8 cellular contexts compared by ENCODE assay signal in the genomic region with DNA sequence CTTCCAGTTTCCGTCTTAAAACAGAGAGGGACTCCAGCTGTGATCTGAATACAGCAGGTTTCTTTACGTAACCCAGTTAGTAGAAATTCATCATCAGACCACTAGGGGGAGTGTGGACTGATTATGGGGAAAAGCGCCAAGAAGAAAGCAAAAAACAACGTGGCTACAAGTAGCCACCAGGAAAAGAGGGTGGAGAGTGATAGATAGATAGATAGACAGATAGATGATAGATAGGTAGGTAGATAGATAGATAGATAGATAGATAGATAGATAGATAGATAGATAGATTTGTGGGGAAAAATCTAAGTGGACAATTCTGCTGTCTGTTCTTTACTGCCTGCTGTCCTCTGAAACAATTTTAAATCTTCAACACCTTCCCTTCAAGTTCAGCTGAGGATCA. TPM values are rescaled to one million over a fixed set of nuclear protein-coding genes. Genes with fewer than 3 reads are reported as not detected.
DNase-seq lines count a peak whose midpoint lies in the region; ATAC-seq and TF ChIP-seq lines count a peak whose summit lies in the region.

No MANE protein-coding gene starts in this region.

- H3K27ac ChIP-seq in HEK293 (ENCODE audit: extremely low read depth, low read depth, low read length) (no peak overlapping the region), neural cell (ENCODE audit: low read length) (no peak overlapping the region)

- no peaks in the 10 kb centered on the region for H3F3A ChIP-seq in neural cell (ENCODE audit: insufficient read depth, low read length, poor library complexity, severe bottlenecking)

- no peaks in the 10 kb centered on the region for H3K27me3 ChIP-seq in neural cell (ENCODE audit: insufficient read depth, low read depth, low read length)

- H3K79me2 ChIP-seq in neural cell (replicated peaks; ENCODE audit: insufficient read depth, low read length): no peaks in the 10 kb centered on the region

- no peaks in the 10 kb centered on the region for H3K9me3 ChIP-seq in HEK293 (ENCODE audit: control insufficient read depth, insufficient read depth, low read depth, low read length)
- H3K9me3 ChIP-seq in T-helper 17 cell (ENCODE audit: control insufficient read depth, low read length, poor library complexity, severe bottlenecking): no peaks in the 10 kb centered on the region
- no peaks in the 10 kb centered on the region for H3K9me3 ChIP-seq in neural cell (ENCODE audit: low read length)

- CTCF ChIA-PET in activated CD4-positive, alpha-beta T cell treated with anti-CD3 and anti-CD28 coated beads, Interleukin-2, amount 10 ng/mL, durations not matched to agents 7 days and 5 days (lab: Charles Lee): interaction anchor here (1.0 to 1.9 kb wide), 3 partner anchors 9 to 93 kb away, joined by 3 to 15 read pairs (median 3); no protein-coding TSS in a partner anchor
- CTCF ChIA-PET in HEK293 (lab: Yijun Ruan, JAX): interaction anchor here (0.7 to 6.9 kb wide), 42 partner anchors 9 to 849 kb away, joined by 3 to 167 read pairs (median 5); partner anchors contain the start of genes AKR1B1 and AKR1B15

- no peak overlapping the region for H3K4me3 Mint-ChIP-seq in activated CD4-positive, alpha-beta T cell treated with anti-CD3 and anti-CD28 coated beads, Interleukin-2, amount 10 ng/mL, durations not matched to agents 7 days and 5 days
- H3K4me3 Mint-ChIP-seq in T-helper 17 cell: no peak overlapping the region

- TF ChIP-seq CTCF in HEK293 (tag by site-specific recombination; IDR thresholded peaks at IDR 0.05) (peak; percentile 66; the same call in 1 of the 2 replicates), neural cell (IDR thresholded peaks at IDR 0.05; ENCODE audit: poor library complexity, severe bottlenecking) (peak; percentile 70)

- H4K20me1 ChIP-seq in neural cell (ENCODE audit: insufficient read depth): no peaks in the 10 kb centered on the region

- peaks cover 12% of the 10 kb centered on the region for H3K27me3 Mint-ChIP-seq in activated CD4-positive, alpha-beta T cell treated with anti-CD3 and anti-CD28 coated beads, Interleukin-2, amount 10 ng/mL, durations not matched to agents 7 days and 5 days
- H3K27me3 Mint-ChIP-seq in T-helper 17 cell: peaks cover 41% of the 10 kb centered on the region

- TF ChIP-seq RAD21 in neural cell (conservative IDR thresholded peaks at IDR 0.05): peak; percentile 51

- H3K36me3 ChIP-seq in HEK293 (ENCODE audit: control insufficient read depth in 2 of 2, insufficient read depth in 1 of 2, low read length in 2 of 2): no peaks in the 10 kb centered on the region
- H3K36me3 ChIP-seq in neural cell (ENCODE audit: insufficient read depth, low read length): no peaks in the 10 kb centered on the region

- DNase-seq in activated CD4-positive, alpha-beta T cell treated with anti-CD3 and anti-CD28 coated beads, Interleukin-2, amount 10 ng/mL, durations not matched to agents 7 days and 5 days: peak; percentile 63
- no peak for DNase-seq in activated CD4-positive, alpha-beta T cell treated with anti-CD3 and anti-CD28 coated beads, Interleukin-2, amount 50 U/mL, for 1 hour
- peak; percentile 36 for DNase-seq in NCI-H2029 treated with DMSO at 0.1 percent for 48 hours (lab: John Stamatoyannopoulos, UW)
- peak in 1 of 3 donors; percentile 7 for DNase-seq in T-helper 17 cell
- peak; percentile 90 for DNase-seq in fibroblast of peridontal ligament (ENCODE audit: extremely low read depth)

- TF ChIP-seq EP300 in neural cell (conservative IDR thresholded peaks at IDR 0.05; ENCODE audit: poor library complexity, severe bottlenecking): no peak

- H2AFZ ChIP-seq in neural cell (ENCODE audit: low read depth, low read length): no peak overlapping the region

- H3K27ac Mint-ChIP-seq in activated CD4-positive, alpha-beta T cell treated with anti-CD3 and anti-CD28 coated beads, Interleukin-2, amount 10 ng/mL, durations not matched to agents 7 days and 5 days: no peak overlapping the region
- no peak overlapping the region for H3K27ac Mint-ChIP-seq in T-helper 17 cell

- no peaks in the 10 kb centered on the region for H3K9me2 ChIP-seq in neural cell (ENCODE audit: insufficient read depth, low read length)

- no peaks in the 10 kb centered on the region for H3K9me3 Mint-ChIP-seq in activated CD4-positive, alpha-beta T cell treated with anti-CD3 and anti-CD28 coated beads, Interleukin-2, amount 10 ng/mL, durations not matched to agents 7 days and 5 days

- peak; percentile 75 for ATAC-seq in T-helper 17 cell
- no peak for ATAC-seq in HG03108 (IDR thresholded peaks at IDR 0.05; ENCODE audit: unreplicated experiment)

- H3K9ac ChIP-seq in neural cell (ENCODE audit: low read length): no peak overlapping the region

- no peak overlapping the region for H3K4me3 ChIP-seq in HEK293 (ENCODE audit: low read depth, low read length)
- H3K4me3 ChIP-seq in neural cell (ENCODE audit: low read length): no peak overlapping the region

- H3K4me2 ChIP-seq in neural cell (ENCODE audit: low read length): no peak overlapping the region

- POLR2A ChIA-PET in activated CD4-positive, alpha-beta T cell treated with anti-CD3 and anti-CD28 coated beads, Interleukin-2, amount 10 ng/mL, durations not matched to agents 7 days and 5 days (lab: Charles Lee): no interaction called here
- POLR2A ChIA-PET in HEK293 (lab: Yijun Ruan, JAX): no interaction called here

- H3K36me3 Mint-ChIP-seq in activated CD4-positive, alpha-beta T cell treated with anti-CD3 and anti-CD28 coated beads, Interleukin-2, amount 10 ng/mL, durations not matched to agents 7 days and 5 days (ENCODE audit: low read depth): no peaks in the 10 kb centered on the region
- H3K36me3 Mint-ChIP-seq in T-helper 17 cell (ENCODE audit: low read depth): peaks cover 2% of the 10 kb centered on the region

- peaks cover 2% of the 10 kb centered on the region for H3K4me1 Mint-ChIP-seq in activated CD4-positive, alpha-beta T cell treated with anti-CD3 and anti-CD28 coated beads, Interleukin-2, amount 10 ng/mL, durations not matched to agents 7 days and 5 days
- H3K4me1 Mint-ChIP-seq in T-helper 17 cell: peaks cover 3% of the 10 kb centered on the region

- no peaks in the 10 kb centered on the region for H3K4me1 ChIP-seq in HEK293 (ENCODE audit: control insufficient read depth, insufficient read depth, low read length)

TF ChIP-seq in HEK293, 187 proteins besides CTCF, POLR2A, EP300 and RAD21 (continues in another document):
- TF ChIP-seq ZNF610 (tag by site-specific recombination; IDR thresholded peaks at IDR 0.05; ENCODE audit: borderline replicate concordance) (0 out of 2 replicates have a peak, but pooled peaks have one; percentile 29), ZNF792 (tag by site-specific recombination; IDR thresholded peaks at IDR 0.05) (no peak), ZBTB17 (tag by site-specific recombination; IDR thresholded peaks at IDR 0.05) (0 out of 2 replicates have a peak, but pooled peaks have one; percentile 30)
- TF ChIP-seq, protein P1, sequence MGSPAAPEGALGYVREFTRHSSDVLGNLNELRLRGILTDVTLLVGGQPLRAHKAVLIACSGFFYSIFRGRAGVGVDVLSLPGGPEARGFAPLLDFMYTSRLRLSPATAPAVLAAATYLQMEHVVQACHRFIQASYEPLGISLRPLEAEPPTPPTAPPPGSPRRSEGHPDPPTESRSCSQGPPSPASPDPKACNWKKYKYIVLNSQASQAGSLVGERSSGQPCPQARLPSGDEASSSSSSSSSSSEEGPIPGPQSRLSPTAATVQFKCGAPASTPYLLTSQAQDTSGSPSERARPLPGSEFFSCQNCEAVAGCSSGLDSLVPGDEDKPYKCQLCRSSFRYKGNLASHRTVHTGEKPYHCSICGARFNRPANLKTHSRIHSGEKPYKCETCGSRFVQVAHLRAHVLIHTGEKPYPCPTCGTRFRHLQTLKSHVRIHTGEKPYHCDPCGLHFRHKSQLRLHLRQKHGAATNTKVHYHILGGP (tag by site-specific recombination; IDR thresholded peaks at IDR 0.05): no peak

TF ChIP-seq in neural cell, 6 proteins besides CTCF, POLR2A, EP300 and RAD21:
- TF ChIP-seq MXI1 (conservative IDR thresholded peaks at IDR 0.05; ENCODE audit: poor library complexity, severe bottlenecking): no peak
- TF ChIP-seq SMC3 (conservative IDR thresholded peaks at IDR 0.05; ENCODE audit: poor library complexity): peak; percentile 62

RNA-seq across cellular contexts. Expression of gene AKR1B10, which starts 12.7 kb away (rescaled TPM):
- not detected for total RNA-seq in activated CD4-positive, alpha-beta T cell treated with anti-CD3 and anti-CD28 coated beads, Interleukin-2, amount 10 ng/mL, durations not matched to agents 7 days and 5 days
- total RNA-seq in T-helper 17 cell: not detected
- not detected in 2 replicates for polyA plus RNA-seq in neural cell
- polyA minus RNA-seq in neural cell: not detected in 2 replicates

RNA-seq across cellular contexts. Expression of gene AKR1B15, which starts 34.2 kb away (rescaled TPM):
- not detected for total RNA-seq in activated CD4-positive, alpha-beta T cell treated with anti-CD3 and anti-CD28 coated beads, Interleukin-2, amount 10 ng/mL, durations not matched to agents 7 days and 5 days
- not detected for total RNA-seq in T-helper 17 cell
- polyA plus RNA-seq in neural cell: not detected in 2 replicates
- not detected in 2 replicates for polyA minus RNA-seq in neural cell

RNA-seq across cellular contexts. Expression of gene AKR1B1, which starts 55.8 kb away (rescaled TPM):
- total RNA-seq in activated CD4-positive, alpha-beta T cell treated with anti-CD3 and anti-CD28 coated beads, Interleukin-2, amount 10 ng/mL, durations not matched to agents 7 days and 5 days: 100 to 1,000 TPM in 1 of 2 experiments, 10 to 100 TPM in 1; 98.1 to 106 TPM
- 10 to 100 TPM; 48.4 to 60.1 TPM for total RNA-seq in T-helper 17 cell
- 202 and 265 TPM in 2 replicates for polyA plus RNA-seq in neural cell
- polyA minus RNA-seq in neural cell: 99.6 and 113 TPM in 2 replicates
